Comparison of ENCODE assay signal across 24 cellular contexts in genomic region chr2:2902551-2903216, GRCh38.
A peak's percentile ranks its signal among the peaks of the same experiment; 100 is the strongest.
DNase-seq lines count a peak whose midpoint lies in the region; FAIRE-seq and TF ChIP-seq lines count a peak whose summit lies in the region.
"Had no signal": no experiment of that assay in that cellular context is flagged by ENCODE, and none has a peak within 500 bp of the region (broad histone marks: within the 10 kb centered on the region; RNA-seq: fewer than 3 reads in every experiment).

No MANE protein-coding gene starts in this region.

- peaks cover 14 to 21% (median 19%) of the 10 kb centered on the region in 10 experiments for H3K4me1 ChIP-seq in BLaER1 treated with 17β-estradiol and CSF1 and Interleukin-3, amounts not matched to agents 10 nM and 100 nM
- peaks cover 0 to 27% (median 17%) of the 10 kb centered on the region in 6 donors for H3K4me1 ChIP-seq in spleen
- H3K4me1 ChIP-seq: colonic mucosa, heart left ventricle, parathyroid adenoma, sigmoid colon had no signal

- H3K4me3 ChIP-seq in BLaER1 treated with 17β-estradiol and CSF1 and Interleukin-3, amounts not matched to agents 10 nM and 100 nM: no peak overlapping the region
- no peak overlapping the region for H3K4me3 ChIP-seq in H7 (ENCODE audit: insufficient read depth, low read depth, low read length)
- no peak overlapping the region for H3K4me3 ChIP-seq in bronchial epithelial cell (ENCODE audit: low read depth, low read length)
- H3K4me3 ChIP-seq in spleen: no peak overlapping the region
- H3K4me3 ChIP-seq: colonic mucosa, heart left ventricle, sigmoid colon had no signal

- no peak overlapping the region for H3K9ac ChIP-seq in BLaER1 treated with 17β-estradiol and CSF1 and Interleukin-3, amounts not matched to agents 10 nM and 100 nM
- H3K9ac ChIP-seq: parathyroid adenoma had no signal

- WGBS in spleen, 5 donors: 58 to 83% (median 77%) methylated on average over 8 of the region's 8 CpGs

- no peaks in the 10 kb centered on the region for H3K36me3 ChIP-seq in BLaER1 treated with 17β-estradiol and CSF1 and Interleukin-3, amounts not matched to agents 10 nM and 100 nM
- no peaks in the 10 kb centered on the region for H3K36me3 ChIP-seq in H7 (replicated peaks; ENCODE audit: control insufficient read depth, insufficient read depth, low read length)
- no peaks in the 10 kb centered on the region for H3K36me3 ChIP-seq in bronchial epithelial cell (ENCODE audit: control insufficient read depth, insufficient read depth, low read length)
- H3K36me3 ChIP-seq in spleen: no peaks in the 10 kb centered on the region
- H3K36me3 ChIP-seq: BE2C, colonic mucosa, heart left ventricle, sigmoid colon had no signal

- intact Hi-C loops in spleen (cut with DNase I; ENCODE audit: low total_unique reads): no loop called here

- no peak for TF ChIP-seq CTCF in bronchial epithelial cell (IDR thresholded peaks at IDR 0.05; ENCODE audit: insufficient read depth, low read length, severe bottlenecking)
- TF ChIP-seq CTCF in spleen (IDR thresholded peaks at IDR 0.05 in 8 of 11, conservative IDR thresholded peaks at IDR 0.05 in 3 of 11): no peak

- H3K9me3 ChIP-seq in BLaER1 treated with 17β-estradiol and CSF1 and Interleukin-3, amounts not matched to agents 10 nM and 100 nM (replicated peaks in 1 of 11): no peaks in the 10 kb centered on the region
- no peaks in the 10 kb centered on the region for H3K9me3 ChIP-seq in spleen
- H3K9me3 ChIP-seq: BE2C, colonic mucosa, heart left ventricle, sigmoid colon had no signal

- H3K27ac ChIP-seq in BLaER1 treated with 17β-estradiol and CSF1 and Interleukin-3, amounts not matched to agents 10 nM and 100 nM: peak overlapping the region in 2 of 11 experiments; percentile 20 to 61; a peak in 1 of 22 replicates
- peak overlapping the region in 2 of 8 donors; percentile 74 to 77 for H3K27ac ChIP-seq in spleen
- H3K27ac ChIP-seq: colonic mucosa, heart left ventricle, parathyroid adenoma, sigmoid colon had no signal

- peak; percentile 13 for FAIRE-seq in bronchial epithelial cell (lab: Jason Lieb, UNC)
- FAIRE-seq: astrocyte, endometrium, H54 had no signal

- peak; percentile 23 for DNase-seq in H7
- no peak for DNase-seq in bronchial epithelial cell (ENCODE audit: low read depth)
- peak; percentile 45 for DNase-seq in mesenteric fat pad (ENCODE audit: low spot score)
- DNase-seq in NCI-H1417 (lab: John Stamatoyannopoulos, UW): no peak
- no peak for DNase-seq in spleen
- no peak for DNase-seq in iPS-NIHi11 (ENCODE audit: low spot score)
- DNase-seq: activated CD4-positive, alpha-beta T cell treated with anti-CD3 and anti-CD28 coated beads, Interleukin-2, amount 50 U/mL, for 48 hours; activated naive CD4-positive, alpha-beta T cell treated with anti-CD3 and anti-CD28 coated beads for 36 hours; activated T-cell treated with anti-CD3 and anti-CD28 coated beads for 4 hours; BE2C; Calu3; colonic mucosa; heart left ventricle; immature natural killer cell; NCI-H1694 treated with DMSO at 0.1 percent for 48 hours; NCI-H446 treated with DMSO at 0.1 percent for 48 hours; Right ventricle myocardium superior; sigmoid colon; T-cell had no signal

- no peak for TF ChIP-seq POLR2A in spleen (IDR thresholded peaks at IDR 0.05)

- H4K20me1 ChIP-seq in BLaER1 treated with 17β-estradiol and CSF1 and Interleukin-3, amounts not matched to agents 10 nM and 100 nM: no peaks in the 10 kb centered on the region

- no peaks in the 10 kb centered on the region for H3K27me3 ChIP-seq in BLaER1 treated with 17β-estradiol and CSF1 and Interleukin-3, amounts not matched to agents 10 nM and 100 nM
- H3K27me3 ChIP-seq in H7 (ENCODE audit: control insufficient read depth, insufficient read depth, low read length) (no peaks in the 10 kb centered on the region), bronchial epithelial cell (ENCODE audit: control insufficient read depth, insufficient read depth, low read length) (no peaks in the 10 kb centered on the region), spleen (replicated peaks in 1 of 7) (no peaks in the 10 kb centered on the region)
- H3K27me3 ChIP-seq: BE2C, colonic mucosa, heart left ventricle, sigmoid colon had no signal

- H3K4me2 ChIP-seq in BLaER1 treated with 17β-estradiol and CSF1 and Interleukin-3, amounts not matched to agents 10 nM and 100 nM: peak overlapping the region; percentile 45 to 82 (median 67); a peak in 17 of 22 replicates

Comparison
In these comparisons a context has a peak if more than half of its experiments do, and no peak if none do; other contexts are left out.
1. DNase-seq: peak in H7 (single experiment) and mesenteric fat pad (single experiment); none in bronchial epithelial cell (single experiment), NCI-H1417 (0 of 3), spleen (single experiment) and iPS-NIHi11 (single experiment).